Comparison of ENCODE assay signal across 18 cellular contexts in the genomic region with DNA sequence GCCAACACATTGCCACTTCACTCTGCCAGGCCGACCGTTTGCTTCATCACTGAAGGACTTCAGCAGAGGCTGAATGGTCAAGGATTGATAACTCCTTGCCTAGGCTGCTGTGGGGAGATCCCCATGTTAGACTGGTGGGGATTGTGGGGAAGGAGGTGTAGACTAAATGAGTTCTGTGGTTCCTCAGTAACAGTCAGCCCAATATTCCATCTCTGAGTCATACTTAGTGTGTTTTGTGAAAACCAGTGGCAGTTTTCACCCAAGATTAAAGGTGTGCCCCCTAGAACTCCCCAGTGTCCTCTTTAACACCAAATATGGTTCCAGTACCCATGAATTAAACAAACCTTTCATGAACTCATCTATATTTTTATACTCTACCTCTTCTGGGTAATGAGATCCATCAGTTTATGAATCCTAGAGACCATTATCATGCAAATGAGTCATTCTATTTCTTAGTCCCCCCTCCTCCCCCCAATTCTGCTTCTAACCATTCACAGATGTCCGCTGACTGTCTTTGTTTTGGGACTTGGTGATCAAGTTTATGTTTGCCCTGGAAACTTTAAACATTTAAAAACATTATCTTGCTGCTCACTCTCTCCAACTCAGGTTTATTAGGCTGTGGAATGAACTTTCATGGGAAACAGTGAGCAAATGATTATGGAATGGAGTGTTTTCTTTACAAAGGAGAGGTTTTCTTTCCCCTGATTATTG.
DNase-seq lines count a peak whose midpoint lies in the region; ATAC-seq, FAIRE-seq and TF ChIP-seq lines count a peak whose summit lies in the region.
"Had no signal": no experiment of that assay in that cellular context is flagged by ENCODE, and none has a peak within 500 bp of the region (broad histone marks: within the 10 kb centered on the region; RNA-seq: fewer than 3 reads in every experiment).

No MANE protein-coding gene starts in this region.

- H3K4me1 ChIP-seq in SJSA1 (replicated peaks) (peaks cover 17% of the 10 kb centered on the region), left lung (no peaks in the 10 kb centered on the region)
- H3K4me1 ChIP-seq: stomach had no signal

- CTCF ChIA-PET in activated CD4-positive, alpha-beta memory T cell treated with anti-CD3 and anti-CD28 coated beads for 36 hours (lab: Charles Lee) = no interaction called here

- no peak overlapping the region for H3K4me3 ChIP-seq in SJSA1
- H3K4me3 ChIP-seq in left lung = no peak overlapping the region
- H3K4me3 ChIP-seq: BLaER1 treated with 17β-estradiol and CSF1 and Interleukin-3, amounts not matched to agents 10 nM and 100 nM; stomach had no signal

- H3K27ac ChIP-seq in SJSA1 (peak overlapping the region; percentile 68), left lung (no peak overlapping the region)
- H3K27ac ChIP-seq: BLaER1 treated with 17β-estradiol and CSF1 and Interleukin-3, amounts not matched to agents 10 nM and 100 nM; stomach had no signal

- intact Hi-C loops in left lung (cut with DNase I) = no loop called here
- intact Hi-C loops in activated CD4-positive, alpha-beta memory T cell treated with anti-CD3 and anti-CD28 coated beads for 36 hours (cut with micrococcal nuclease) = no loop called here

- H3K4me3 Mint-ChIP-seq in activated CD4-positive, alpha-beta memory T cell treated with anti-CD3 and anti-CD28 coated beads for 36 hours = no peak overlapping the region

- peak; percentile 73 for FAIRE-seq in GM18507 (lab: Jason Lieb, UNC)
- FAIRE-seq: GM12891, keratinocyte, small intestine had no signal

- H3K4me1 Mint-ChIP-seq in activated CD4-positive, alpha-beta memory T cell treated with anti-CD3 and anti-CD28 coated beads for 36 hours (ENCODE audit: low read depth) = no peaks in the 10 kb centered on the region

- POLR2A ChIA-PET in activated CD4-positive, alpha-beta memory T cell treated with anti-CD3 and anti-CD28 coated beads for 36 hours (lab: Charles Lee) = no interaction called here

- no peaks in the 10 kb centered on the region for H3K36me3 ChIP-seq in SJSA1
- H3K36me3 ChIP-seq in left lung = no peaks in the 10 kb centered on the region
- H3K36me3 ChIP-seq: BLaER1 treated with 17β-estradiol and CSF1 and Interleukin-3, amounts not matched to agents 10 nM and 100 nM; stomach had no signal

- H3K27me3 Mint-ChIP-seq in activated CD4-positive, alpha-beta memory T cell treated with anti-CD3 and anti-CD28 coated beads for 36 hours = peaks cover 1% of the 10 kb centered on the region

- H3K9me3 Mint-ChIP-seq in activated CD4-positive, alpha-beta memory T cell treated with anti-CD3 and anti-CD28 coated beads for 36 hours = peaks cover 5% of the 10 kb centered on the region

- peak; percentile 36 for ATAC-seq in left lung
- ATAC-seq in GM21360 (IDR thresholded peaks at IDR 0.05; ENCODE audit: unreplicated experiment) = no peak

- H3K27me3 ChIP-seq in SJSA1 (replicated peaks) = no peaks in the 10 kb centered on the region
- peaks cover 0 to 5% of the 10 kb centered on the region in 2 donors for H3K27me3 ChIP-seq in left lung
- H3K27me3 ChIP-seq: BLaER1 treated with 17β-estradiol and CSF1 and Interleukin-3, amounts not matched to agents 10 nM and 100 nM; stomach had no signal

- H3K9me3 ChIP-seq in SJSA1 (replicated peaks) = no peaks in the 10 kb centered on the region
- H3K9me3 ChIP-seq in left lung = no peaks in the 10 kb centered on the region
- H3K9me3 ChIP-seq: stomach had no signal

- TF ChIP-seq CTCF in AG09319 (IDR thresholded peaks at IDR 0.05; ENCODE audit: low read depth, low read length) (no peak), left lung (IDR thresholded peaks at IDR 0.05) (no peak)

- no peak overlapping the region for H3K27ac Mint-ChIP-seq in activated CD4-positive, alpha-beta memory T cell treated with anti-CD3 and anti-CD28 coated beads for 36 hours

- H3K36me3 Mint-ChIP-seq in activated CD4-positive, alpha-beta memory T cell treated with anti-CD3 and anti-CD28 coated beads for 36 hours = no peaks in the 10 kb centered on the region

- DNase-seq in AG09319 (ENCODE audit: extremely low read depth, low read depth) (peak; percentile 52), GM18507 (ENCODE audit: extremely low spot score, insufficient read length, low read depth) (no peak), SJSA1 (ENCODE audit: low read depth in 1 of 2, low spot score in 2 of 2) (peak in 1 of 2 experiments; percentile 67), left lung (no peak), cortex of kidney (lab: John Stamatoyannopoulos, UW) (no peak), OCI-M2 (lab: John Stamatoyannopoulos, UW; ENCODE audit: unreplicated experiment) (no peak)
- no peak for DNase-seq in activated CD4-positive, alpha-beta memory T cell treated with anti-CD3 and anti-CD28 coated beads for 36 hours
- DNase-seq: activated CD8-positive, alpha-beta memory T cell treated with anti-CD3 and anti-CD28 coated beads for 24 hours; activated gamma-delta T cell; Karpas-422; NCI-H1417; OCI-M1; small intestine; stomach had no signal
